ENCODE assay signal across 1 cellular context in genomic region chr12:26768611-26769603, GRCh38.
TF ChIP-seq lines count a peak whose summit lies in the region.

No MANE protein-coding gene starts in this region.

TF ChIP-seq in HepG2, 621 proteins besides CTCF, POLR2A, EP300 and RAD21 (continued from another document and continues in another):
- no peak; the same call in 1 of the 2 replicates for TF ChIP-seq ZNF232 (CRISPR knock-in tag; IDR thresholded peaks at IDR 0.05; ENCODE audit: borderline replicate concordance)
- TF ChIP-seq RARA (CRISPR knock-in tag; IDR thresholded peaks at IDR 0.05) = peak; percentile 97
- no peak for TF ChIP-seq KAT7 (CRISPR knock-in tag; IDR thresholded peaks at IDR 0.05; ENCODE audit: borderline replicate concordance)
- TF ChIP-seq, protein P1, sequence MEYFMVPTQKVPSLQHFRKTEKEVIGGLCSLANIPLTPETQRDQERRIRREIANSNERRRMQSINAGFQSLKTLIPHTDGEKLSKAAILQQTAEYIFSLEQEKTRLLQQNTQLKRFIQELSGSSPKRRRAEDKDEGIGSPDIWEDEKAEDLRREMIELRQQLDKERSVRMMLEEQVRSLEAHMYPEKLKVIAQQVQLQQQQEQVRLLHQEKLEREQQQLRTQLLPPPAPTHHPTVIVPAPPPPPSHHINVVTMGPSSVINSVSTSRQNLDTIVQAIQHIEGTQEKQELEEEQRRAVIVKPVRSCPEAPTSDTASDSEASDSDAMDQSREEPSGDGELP (IDR thresholded peaks at IDR 0.05; ENCODE audit: borderline replicate concordance, low read depth) = peak; percentile 85
- TF ChIP-seq ZNF775 (CRISPR knock-in tag; IDR thresholded peaks at IDR 0.05; ENCODE audit: borderline replicate concordance) = no peak
- no peak for TF ChIP-seq PHB2 (IDR thresholded peaks at IDR 0.05; ENCODE audit: partially characterized antibody)
- TF ChIP-seq ZNF20 (CRISPR knock-in tag; IDR thresholded peaks at IDR 0.05) = no peak
- TF ChIP-seq, protein P2, sequence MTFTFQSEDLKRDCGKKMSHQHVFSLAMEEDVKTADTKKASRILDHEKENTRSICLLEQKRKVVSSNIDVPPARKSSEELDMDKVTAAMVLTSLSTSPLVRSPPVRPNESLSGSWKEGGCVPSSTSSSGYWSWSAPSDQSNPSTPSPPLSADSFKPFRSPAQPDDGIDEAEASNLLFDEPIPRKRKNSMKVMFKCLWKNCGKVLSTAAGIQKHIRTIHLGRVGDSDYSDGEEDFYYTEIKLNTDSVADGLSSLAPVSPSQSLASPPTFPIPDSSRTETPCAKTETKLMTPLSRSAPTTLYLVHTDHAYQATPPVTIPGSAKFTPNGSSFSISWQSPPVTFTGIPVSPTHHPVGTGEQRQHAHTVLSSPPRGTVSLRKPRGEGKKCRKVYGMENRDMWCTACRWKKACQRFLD (CRISPR knock-in tag; IDR thresholded peaks at IDR 0.05; ENCODE audit: borderline replicate concordance) = no peak
- TF ChIP-seq, protein P3, sequence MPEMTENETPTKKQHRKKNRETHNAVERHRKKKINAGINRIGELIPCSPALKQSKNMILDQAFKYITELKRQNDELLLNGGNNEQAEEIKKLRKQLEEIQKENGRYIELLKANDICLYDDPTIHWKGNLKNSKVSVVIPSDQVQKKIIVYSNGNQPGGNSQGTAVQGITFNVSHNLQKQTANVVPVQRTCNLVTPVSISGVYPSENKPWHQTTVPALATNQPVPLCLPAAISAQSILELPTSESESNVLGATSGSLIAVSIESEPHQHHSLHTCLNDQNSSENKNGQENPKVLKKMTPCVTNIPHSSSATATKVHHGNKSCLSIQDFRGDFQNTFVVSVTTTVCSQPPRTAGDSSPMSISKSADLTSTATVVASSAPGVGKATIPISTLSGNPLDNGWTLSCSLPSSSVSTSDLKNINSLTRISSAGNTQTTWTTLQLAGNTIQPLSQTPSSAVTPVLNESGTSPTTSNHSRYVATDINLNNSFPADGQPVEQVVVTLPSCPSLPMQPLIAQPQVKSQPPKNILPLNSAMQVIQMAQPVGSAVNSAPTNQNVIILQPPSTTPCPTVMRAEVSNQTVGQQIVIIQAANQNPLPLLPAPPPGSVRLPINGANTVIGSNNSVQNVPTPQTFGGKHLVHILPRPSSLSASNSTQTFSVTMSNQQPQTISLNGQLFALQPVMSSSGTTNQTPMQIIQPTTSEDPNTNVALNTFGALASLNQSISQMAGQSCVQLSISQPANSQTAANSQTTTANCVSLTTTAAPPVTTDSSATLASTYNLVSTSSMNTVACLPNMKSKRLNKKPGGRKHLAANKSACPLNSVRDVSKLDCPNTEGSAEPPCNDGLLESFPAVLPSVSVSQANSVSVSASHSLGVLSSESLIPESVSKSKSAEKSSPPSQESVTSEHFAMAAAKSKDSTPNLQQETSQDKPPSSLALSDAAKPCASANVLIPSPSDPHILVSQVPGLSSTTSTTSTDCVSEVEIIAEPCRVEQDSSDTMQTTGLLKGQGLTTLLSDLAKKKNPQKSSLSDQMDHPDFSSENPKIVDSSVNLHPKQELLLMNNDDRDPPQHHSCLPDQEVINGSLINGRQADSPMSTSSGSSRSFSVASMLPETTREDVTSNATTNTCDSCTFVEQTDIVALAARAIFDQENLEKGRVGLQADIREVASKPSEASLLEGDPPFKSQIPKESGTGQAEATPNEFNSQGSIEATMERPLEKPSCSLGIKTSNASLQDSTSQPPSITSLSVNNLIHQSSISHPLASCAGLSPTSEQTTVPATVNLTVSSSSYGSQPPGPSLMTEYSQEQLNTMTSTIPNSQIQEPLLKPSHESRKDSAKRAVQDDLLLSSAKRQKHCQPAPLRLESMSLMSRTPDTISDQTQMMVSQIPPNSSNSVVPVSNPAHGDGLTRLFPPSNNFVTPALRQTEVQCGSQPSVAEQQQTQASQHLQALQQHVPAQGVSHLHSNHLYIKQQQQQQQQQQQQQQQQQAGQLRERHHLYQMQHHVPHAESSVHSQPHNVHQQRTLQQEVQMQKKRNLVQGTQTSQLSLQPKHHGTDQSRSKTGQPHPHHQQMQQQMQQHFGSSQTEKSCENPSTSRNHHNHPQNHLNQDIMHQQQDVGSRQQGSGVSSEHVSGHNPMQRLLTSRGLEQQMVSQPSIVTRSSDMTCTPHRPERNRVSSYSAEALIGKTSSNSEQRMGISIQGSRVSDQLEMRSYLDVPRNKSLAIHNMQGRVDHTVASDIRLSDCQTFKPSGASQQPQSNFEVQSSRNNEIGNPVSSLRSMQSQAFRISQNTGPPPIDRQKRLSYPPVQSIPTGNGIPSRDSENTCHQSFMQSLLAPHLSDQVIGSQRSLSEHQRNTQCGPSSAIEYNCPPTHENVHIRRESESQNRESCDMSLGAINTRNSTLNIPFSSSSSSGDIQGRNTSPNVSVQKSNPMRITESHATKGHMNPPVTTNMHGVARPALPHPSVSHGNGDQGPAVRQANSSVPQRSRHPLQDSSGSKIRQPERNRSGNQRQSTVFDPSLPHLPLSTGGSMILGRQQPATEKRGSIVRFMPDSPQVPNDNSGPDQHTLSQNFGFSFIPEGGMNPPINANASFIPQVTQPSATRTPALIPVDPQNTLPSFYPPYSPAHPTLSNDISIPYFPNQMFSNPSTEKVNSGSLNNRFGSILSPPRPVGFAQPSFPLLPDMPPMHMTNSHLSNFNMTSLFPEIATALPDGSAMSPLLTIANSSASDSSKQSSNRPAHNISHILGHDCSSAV (CRISPR knock-in tag; IDR thresholded peaks at IDR 0.05; ENCODE audit: borderline replicate concordance) = no peak
- TF ChIP-seq, protein P4, sequence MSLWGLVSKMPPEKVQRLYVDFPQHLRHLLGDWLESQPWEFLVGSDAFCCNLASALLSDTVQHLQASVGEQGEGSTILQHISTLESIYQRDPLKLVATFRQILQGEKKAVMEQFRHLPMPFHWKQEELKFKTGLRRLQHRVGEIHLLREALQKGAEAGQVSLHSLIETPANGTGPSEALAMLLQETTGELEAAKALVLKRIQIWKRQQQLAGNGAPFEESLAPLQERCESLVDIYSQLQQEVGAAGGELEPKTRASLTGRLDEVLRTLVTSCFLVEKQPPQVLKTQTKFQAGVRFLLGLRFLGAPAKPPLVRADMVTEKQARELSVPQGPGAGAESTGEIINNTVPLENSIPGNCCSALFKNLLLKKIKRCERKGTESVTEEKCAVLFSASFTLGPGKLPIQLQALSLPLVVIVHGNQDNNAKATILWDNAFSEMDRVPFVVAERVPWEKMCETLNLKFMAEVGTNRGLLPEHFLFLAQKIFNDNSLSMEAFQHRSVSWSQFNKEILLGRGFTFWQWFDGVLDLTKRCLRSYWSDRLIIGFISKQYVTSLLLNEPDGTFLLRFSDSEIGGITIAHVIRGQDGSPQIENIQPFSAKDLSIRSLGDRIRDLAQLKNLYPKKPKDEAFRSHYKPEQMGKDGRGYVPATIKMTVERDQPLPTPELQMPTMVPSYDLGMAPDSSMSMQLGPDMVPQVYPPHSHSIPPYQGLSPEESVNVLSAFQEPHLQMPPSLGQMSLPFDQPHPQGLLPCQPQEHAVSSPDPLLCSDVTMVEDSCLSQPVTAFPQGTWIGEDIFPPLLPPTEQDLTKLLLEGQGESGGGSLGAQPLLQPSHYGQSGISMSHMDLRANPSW (CRISPR knock-in tag; IDR thresholded peaks at IDR 0.05; ENCODE audit: borderline replicate concordance) = peak; percentile 78; the same call in 1 of the 2 replicates
- 0 out of 2 replicates have a peak, but pooled peaks have one; percentile 44 for TF ChIP-seq ZNF160 (CRISPR knock-in tag; IDR thresholded peaks at IDR 0.05)
- TF ChIP-seq TBP (CRISPR knock-in tag; IDR thresholded peaks at IDR 0.05) = no peak
- TF ChIP-seq, protein P5, sequence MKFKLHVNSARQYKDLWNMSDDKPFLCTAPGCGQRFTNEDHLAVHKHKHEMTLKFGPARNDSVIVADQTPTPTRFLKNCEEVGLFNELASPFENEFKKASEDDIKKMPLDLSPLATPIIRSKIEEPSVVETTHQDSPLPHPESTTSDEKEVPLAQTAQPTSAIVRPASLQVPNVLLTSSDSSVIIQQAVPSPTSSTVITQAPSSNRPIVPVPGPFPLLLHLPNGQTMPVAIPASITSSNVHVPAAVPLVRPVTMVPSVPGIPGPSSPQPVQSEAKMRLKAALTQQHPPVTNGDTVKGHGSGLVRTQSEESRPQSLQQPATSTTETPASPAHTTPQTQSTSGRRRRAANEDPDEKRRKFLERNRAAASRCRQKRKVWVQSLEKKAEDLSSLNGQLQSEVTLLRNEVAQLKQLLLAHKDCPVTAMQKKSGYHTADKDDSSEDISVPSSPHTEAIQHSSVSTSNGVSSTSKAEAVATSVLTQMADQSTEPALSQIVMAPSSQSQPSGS (CRISPR knock-in tag; IDR thresholded peaks at IDR 0.05) = peak; percentile 92
- no peak; the same call in 1 of the 2 replicates for TF ChIP-seq POLR2G (IDR thresholded peaks at IDR 0.05; ENCODE audit: low read depth, low read length)
- no peak for TF ChIP-seq GZF1 (CRISPR knock-in tag; IDR thresholded peaks at IDR 0.05)
- TF ChIP-seq TCF7 (IDR thresholded peaks at IDR 0.05; ENCODE audit: low read depth) = peak; percentile 100
- peak; percentile 29 for TF ChIP-seq SRF (IDR thresholded peaks at IDR 0.05; ENCODE audit: low read depth, low read length)
- TF ChIP-seq ZNF598 (CRISPR knock-in tag; IDR thresholded peaks at IDR 0.05; ENCODE audit: borderline replicate concordance) = no peak
- peak; percentile 41; the same call in 1 of the 2 replicates for TF ChIP-seq ZMYM3 (CRISPR knock-in tag; IDR thresholded peaks at IDR 0.05)
- TF ChIP-seq ZNF780A (CRISPR knock-in tag; IDR thresholded peaks at IDR 0.05) = no peak
- no peak for TF ChIP-seq NPAS2 (CRISPR knock-in tag; IDR thresholded peaks at IDR 0.05; ENCODE audit: borderline replicate concordance)
- no peak for TF ChIP-seq CCAR2 (optimal IDR thresholded peaks at IDR 0.05; ENCODE audit: low read depth, low read length)
- TF ChIP-seq TBL1XR1 (IDR thresholded peaks at IDR 0.05; ENCODE audit: borderline replicate concordance, low read length, partially characterized antibody) = peak; percentile 97
- TF ChIP-seq ESRRA (CRISPR knock-in tag; IDR thresholded peaks at IDR 0.05; ENCODE audit: low read depth) = no peak; the same call in 1 of the 2 replicates
- no peak; the same call in 1 of the 2 replicates for TF ChIP-seq ZNF639 (CRISPR knock-in tag; conservative IDR thresholded peaks at IDR 0.05)
- TF ChIP-seq ETV5 (CRISPR knock-in tag; IDR thresholded peaks at IDR 0.05; ENCODE audit: borderline replicate concordance) = peak; percentile 91
- TF ChIP-seq, protein P6, sequence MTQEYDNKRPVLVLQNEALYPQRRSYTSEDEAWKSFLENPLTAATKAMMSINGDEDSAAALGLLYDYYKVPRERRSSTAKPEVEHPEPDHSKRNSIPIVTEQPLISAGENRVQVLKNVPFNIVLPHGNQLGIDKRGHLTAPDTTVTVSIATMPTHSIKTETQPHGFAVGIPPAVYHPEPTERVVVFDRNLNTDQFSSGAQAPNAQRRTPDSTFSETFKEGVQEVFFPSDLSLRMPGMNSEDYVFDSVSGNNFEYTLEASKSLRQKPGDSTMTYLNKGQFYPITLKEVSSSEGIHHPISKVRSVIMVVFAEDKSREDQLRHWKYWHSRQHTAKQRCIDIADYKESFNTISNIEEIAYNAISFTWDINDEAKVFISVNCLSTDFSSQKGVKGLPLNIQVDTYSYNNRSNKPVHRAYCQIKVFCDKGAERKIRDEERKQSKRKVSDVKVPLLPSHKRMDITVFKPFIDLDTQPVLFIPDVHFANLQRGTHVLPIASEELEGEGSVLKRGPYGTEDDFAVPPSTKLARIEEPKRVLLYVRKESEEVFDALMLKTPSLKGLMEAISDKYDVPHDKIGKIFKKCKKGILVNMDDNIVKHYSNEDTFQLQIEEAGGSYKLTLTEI (CRISPR knock-in tag; conservative IDR thresholded peaks at IDR 0.05) = no peak
- no peak for TF ChIP-seq TP53 (CRISPR knock-in tag; conservative IDR thresholded peaks at IDR 0.05)
- peak; percentile 84; the same call in 1 of the 2 replicates for TF ChIP-seq ZNF124 (CRISPR knock-in tag; IDR thresholded peaks at IDR 0.05)
- TF ChIP-seq ZBTB4 (CRISPR knock-in tag; IDR thresholded peaks at IDR 0.05; ENCODE audit: borderline replicate concordance) = no peak
- peak; percentile 87 for TF ChIP-seq KAT8 (CRISPR knock-in tag; IDR thresholded peaks at IDR 0.05)
